27 cellular contexts compared by ENCODE assay signal in the genomic region with DNA sequence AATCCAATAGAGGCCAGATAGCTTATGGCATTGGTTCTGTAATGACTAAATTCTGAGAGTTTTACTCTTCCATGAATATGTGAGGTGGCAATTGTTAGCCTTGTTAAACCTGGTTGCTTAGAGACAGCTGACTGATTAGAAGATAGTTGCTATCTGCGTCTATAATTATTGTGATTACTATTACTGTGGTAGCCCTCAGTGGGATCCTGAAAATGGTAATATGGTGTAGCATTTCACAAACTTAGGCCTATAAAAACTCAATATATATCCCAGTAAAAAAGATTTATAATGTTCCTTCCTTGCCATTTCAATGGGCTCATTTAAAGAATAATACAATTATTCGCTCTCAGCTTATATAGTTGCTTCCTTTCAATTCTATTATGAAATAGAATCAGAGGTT.
"Had no signal": no experiment of that assay in that cellular context is flagged by ENCODE, and none has a peak within 500 bp of the region (broad histone marks: within the 10 kb centered on the region; RNA-seq: fewer than 3 reads in every experiment).

No MANE protein-coding gene starts in this region.

- H3K36me3 ChIP-seq: ascending aorta had no signal

- DNase-seq: activated CD4-positive, alpha-beta memory T cell treated with anti-CD3 and anti-CD28 coated beads for 36 hours; activated CD4-positive, alpha-beta T cell treated with anti-CD3 and anti-CD28 coated beads, Interleukin-2, amount 10 ng/mL, durations not matched to agents 7 days and 5 days; activated CD4-positive, CD25-positive, alpha-beta regulatory T cell; activated CD8-positive, alpha-beta memory T cell treated with anti-CD3 and anti-CD28 coated beads for 24 hours; activated effector memory CD4-positive, alpha-beta T cell treated with anti-CD3 and anti-CD28 coated beads, Interleukin-2, amount 50 U/mL, for 16 hours; activated naive CD4-positive, alpha-beta T cell treated with Interleukin-2 at 50 U/mL for 16 hours; activated naive CD8-positive, alpha-beta T cell treated with anti-CD3 and anti-CD28 coated beads, Interleukin-2, amount 50 U/mL, for 24 hours; activated T-cell treated with anti-CD3 and anti-CD28 coated beads, Interleukin-2, amount 50 U/mL, for 4 hours; amniotic stem cell; body of pancreas; central memory CD4-positive, alpha-beta T cell; cortex of kidney; KG1; NCI-H1048; NCI-H1436 treated with DMSO at 0.1 percent for 48 hours; NCI-H187; NCI-H2107; NCI-H2171 treated with DMSO at 0.1 percent for 48 hours; NCI-H226; NCI-H82; PC-3; SHP77 treated with DMSO at 0.1 percent for 48 hours; T-cell; T-helper 2 cell had no signal

- H3K4me3 Mint-ChIP-seq: activated CD4-positive, alpha-beta memory T cell treated with anti-CD3 and anti-CD28 coated beads for 36 hours; activated CD4-positive, alpha-beta T cell treated with anti-CD3 and anti-CD28 coated beads, Interleukin-2, amount 10 ng/mL, durations not matched to agents 7 days and 5 days; activated naive CD8-positive, alpha-beta T cell treated with anti-CD3 and anti-CD28 coated beads, Interleukin-2, amount 50 U/mL, for 24 hours; activated T-cell treated with anti-CD3 and anti-CD28 coated beads, Interleukin-2, amount 50 U/mL, for 4 hours; T-cell had no signal

- H3K27me3 ChIP-seq: ascending aorta, body of pancreas had no signal

- H3K27ac Mint-ChIP-seq: activated CD4-positive, alpha-beta memory T cell treated with anti-CD3 and anti-CD28 coated beads for 36 hours; activated CD4-positive, alpha-beta T cell treated with anti-CD3 and anti-CD28 coated beads, Interleukin-2, amount 10 ng/mL, durations not matched to agents 7 days and 5 days; activated naive CD4-positive, alpha-beta T cell treated with anti-CD3 and anti-CD28 coated beads, Interleukin-2, amount 50 U/mL, for 72 hours; activated naive CD8-positive, alpha-beta T cell treated with anti-CD3 and anti-CD28 coated beads, Interleukin-2, amount 50 U/mL, for 24 hours; T-cell had no signal

- H3K9me3 ChIP-seq: ascending aorta, body of pancreas had no signal

- H3K27me3 Mint-ChIP-seq: activated CD4-positive, alpha-beta memory T cell treated with anti-CD3 and anti-CD28 coated beads for 36 hours; activated CD4-positive, alpha-beta T cell treated with anti-CD3 and anti-CD28 coated beads, Interleukin-2, amount 10 ng/mL, durations not matched to agents 7 days and 5 days; activated naive CD8-positive, alpha-beta T cell treated with anti-CD3 and anti-CD28 coated beads, Interleukin-2, amount 50 U/mL, for 24 hours; T-cell had no signal

- H3K9me3 Mint-ChIP-seq: activated CD4-positive, alpha-beta T cell treated with anti-CD3 and anti-CD28 coated beads, Interleukin-2, amount 10 ng/mL, durations not matched to agents 7 days and 5 days had no signal

- H3K36me3 Mint-ChIP-seq: activated CD4-positive, alpha-beta memory T cell treated with anti-CD3 and anti-CD28 coated beads for 36 hours; activated naive CD4-positive, alpha-beta T cell treated with anti-CD3 and anti-CD28 coated beads, Interleukin-2, amount 50 U/mL, for 72 hours; T-cell had no signal

- H3K27ac ChIP-seq: ascending aorta, body of pancreas, VCaP had no signal

- H3K4me3 ChIP-seq: ascending aorta, body of pancreas had no signal

- H3K4me1 ChIP-seq: ascending aorta, body of pancreas had no signal

- H3K4me1 Mint-ChIP-seq: activated CD4-positive, alpha-beta T cell treated with anti-CD3 and anti-CD28 coated beads, Interleukin-2, amount 10 ng/mL, durations not matched to agents 7 days and 5 days; activated naive CD8-positive, alpha-beta T cell treated with anti-CD3 and anti-CD28 coated beads, Interleukin-2, amount 50 U/mL, for 24 hours; T-cell had no signal
